16 cellular contexts compared by ENCODE assay signal in the genomic region with DNA sequence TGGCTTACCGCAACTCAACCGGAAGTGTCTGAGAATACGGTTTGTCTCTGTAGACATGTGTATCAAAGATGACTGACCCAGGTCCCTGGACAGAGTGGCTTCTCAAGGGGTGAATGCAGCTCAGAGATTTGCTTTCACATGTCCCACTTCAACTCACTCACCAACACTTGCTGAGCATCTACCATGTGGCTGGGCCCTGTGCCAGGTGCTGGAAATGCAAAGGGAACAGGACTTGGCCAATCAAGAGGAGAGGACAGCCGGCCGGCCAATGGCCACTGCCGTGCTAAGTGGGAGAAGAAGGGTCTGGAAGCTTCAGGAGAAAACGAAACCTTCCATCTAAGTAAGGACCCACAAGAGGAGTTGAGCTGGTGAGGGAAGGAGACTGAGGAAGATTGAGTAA.
A peak's percentile ranks its signal among the peaks of the same experiment; 100 is the strongest.
DNase-seq lines count a peak whose midpoint lies in the region; ATAC-seq and TF ChIP-seq lines count a peak whose summit lies in the region.
"Had no signal": no experiment of that assay in that cellular context is flagged by ENCODE, and none has a peak within 500 bp of the region (broad histone marks: within the 10 kb centered on the region; RNA-seq: fewer than 3 reads in every experiment).

No MANE protein-coding gene starts in this region.

- DNase-seq in NCI-H2029 treated with DMSO at 0.1 percent for 48 hours (lab: John Stamatoyannopoulos, UW) = peak; percentile 27
- no peak for DNase-seq in NCI-H2029 (lab: John Stamatoyannopoulos, UW)
- peak in 1 of 2 experiments; percentile 41 for DNase-seq in SJSA1 (ENCODE audit: low read depth in 1 of 2, low spot score in 2 of 2)
- no peak for DNase-seq in glutamatergic neuron
- no peak for DNase-seq in A673 (ENCODE audit: low spot score)
- no peak for DNase-seq in SKM-1 (lab: John Stamatoyannopoulos, UW; ENCODE audit: unreplicated experiment)
- DNase-seq in stimulated activated naive CD4-positive, alpha-beta T cell treated with Interleukin-2 at 50 U/mL for 16 hours (lab: John Stamatoyannopoulos, UW) = no peak
- DNase-seq: CD4-positive, alpha-beta T cell; HFFc6; NCI-H1436; NCI-H2081 treated with DMSO at 0.1 percent for 48 hours; T-helper 17 cell had no signal

- peak overlapping the region; percentile 40 for H3K4me3 Mint-ChIP-seq in glutamatergic neuron (ENCODE audit: unreplicated experiment)
- H3K4me3 Mint-ChIP-seq: CD4-positive, alpha-beta T cell; HFFc6; T-helper 17 cell had no signal

- H3K4me1 Mint-ChIP-seq in glutamatergic neuron (ENCODE audit: low read depth, unreplicated experiment) = peaks cover 4% of the 10 kb centered on the region

- intact Hi-C loops in A673 (cut with micrococcal nuclease; ENCODE audit: unreplicated experiment) = no loop called here

- H3K4me3 ChIP-seq in SJSA1 = no peak overlapping the region
- no peak overlapping the region for H3K4me3 ChIP-seq in A673 (ENCODE audit: low read depth, low read length, poor library complexity, severe bottlenecking)

- H3K36me3 ChIP-seq in SJSA1 (no peaks in the 10 kb centered on the region), A673 (ENCODE audit: insufficient read depth, low read length, poor library complexity, severe bottlenecking) (no peaks in the 10 kb centered on the region)

- H3K27me3 ChIP-seq in SJSA1 (replicated peaks) (no peaks in the 10 kb centered on the region), A673 (replicated peaks; ENCODE audit: insufficient read depth, low read depth, low read length, poor library complexity) (peaks cover 21% of the 10 kb centered on the region)

- ATAC-seq in HG02798 (IDR thresholded peaks at IDR 0.05; ENCODE audit: poor library complexity, unreplicated experiment) = peak; percentile 6
- ATAC-seq: T-helper 17 cell had no signal

- BruUV-seq in A673 (replicated peaks; lab: Mats Ljungman, UMichigan) = no TSS peak

- peaks cover 2% of the 10 kb centered on the region for H3K27me3 Mint-ChIP-seq in glutamatergic neuron (ENCODE audit: unreplicated experiment)
- H3K27me3 Mint-ChIP-seq: CD4-positive, alpha-beta T cell had no signal

- POLR2A ChIA-PET in A673 (lab: Charles Lee; ENCODE audit: low non-redundant PET) = no interaction called here

- H3K9me3 ChIP-seq in SJSA1 (replicated peaks) = no peaks in the 10 kb centered on the region
- no peaks in the 10 kb centered on the region for H3K9me3 ChIP-seq in A673 (ENCODE audit: low read depth, low read length, poor library complexity, severe bottlenecking)
- H3K9me3 ChIP-seq: Caco-2 had no signal

- H3K36me3 Mint-ChIP-seq in glutamatergic neuron (ENCODE audit: unreplicated experiment) = no peaks in the 10 kb centered on the region

- CTCF ChIA-PET in A673 (lab: Charles Lee) = no interaction called here

- H3K4me1 ChIP-seq in SJSA1 (replicated peaks) = peaks cover 26% of the 10 kb centered on the region
- no peaks in the 10 kb centered on the region for H3K4me1 ChIP-seq in A673 (ENCODE audit: insufficient read depth, low read length, poor library complexity, severe bottlenecking)
- H3K4me1 ChIP-seq: Caco-2 had no signal

- H3K27ac ChIP-seq in SJSA1 = peak overlapping the region; percentile 45; the same call in 1 of the 2 replicates
- H3K27ac ChIP-seq in A673 (ENCODE audit: low read depth, low read length, poor library complexity, severe bottlenecking) = no peak overlapping the region
- H3K27ac ChIP-seq: HL-60, RWPE1 had no signal

- TF ChIP-seq CTCF in glutamatergic neuron (IDR thresholded peaks at IDR 0.05; ENCODE audit: partially characterized antibody, unreplicated experiment) (no peak), A673 (conservative IDR thresholded peaks at IDR 0.05; ENCODE audit: low read depth, low read length) (no peak)

- no peaks in the 10 kb centered on the region for H3K9me3 Mint-ChIP-seq in glutamatergic neuron (ENCODE audit: unreplicated experiment)
- H3K9me3 Mint-ChIP-seq: CD4-positive, alpha-beta T cell; HFFc6 had no signal

- no peak overlapping the region for H3K27ac Mint-ChIP-seq in glutamatergic neuron (ENCODE audit: unreplicated experiment)
- H3K27ac Mint-ChIP-seq: CD4-positive, alpha-beta T cell; HFFc6; T-helper 17 cell had no signal
